In the genomic region with DNA sequence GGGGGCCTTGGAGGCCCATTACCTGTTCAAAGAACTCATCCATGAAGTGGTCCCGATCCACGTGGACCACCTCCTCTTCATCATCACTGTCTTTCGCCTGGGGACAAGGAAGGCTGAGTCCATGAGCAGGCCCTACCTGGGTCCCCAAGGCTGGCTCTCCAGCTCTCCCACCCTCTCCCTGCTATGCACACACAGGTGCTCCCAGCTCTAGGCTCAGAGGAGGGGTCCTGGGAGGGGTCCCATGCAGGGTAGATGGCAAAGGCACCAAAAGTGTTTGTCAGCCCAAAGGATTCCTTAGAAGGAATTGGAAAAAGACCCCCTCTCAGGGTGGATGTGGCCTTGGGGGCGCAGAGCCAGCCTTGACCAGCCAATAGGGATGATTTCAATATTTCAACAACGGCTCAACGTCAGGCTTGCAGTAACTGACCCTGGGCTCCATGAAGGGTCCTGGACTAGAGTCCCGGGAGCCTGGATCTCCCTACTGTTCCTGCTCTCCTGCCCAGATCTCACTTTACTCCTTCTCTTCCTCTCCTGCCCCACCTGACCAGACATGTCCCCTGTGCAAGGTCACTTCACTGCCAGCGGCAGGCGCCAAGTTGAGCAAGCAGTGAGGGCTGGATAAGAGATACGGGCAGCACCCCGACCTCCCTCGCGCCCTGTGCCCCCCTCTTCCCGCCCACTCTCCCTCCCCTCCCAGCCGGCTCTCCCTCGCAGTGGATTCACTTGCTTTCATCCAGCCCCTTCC, we compare ENCODE assay signal across 1 cellular context.
TF ChIP-seq lines count a peak whose summit lies in the region.

No MANE protein-coding gene starts in this region.

TF ChIP-seq in HepG2, 621 proteins besides CTCF, POLR2A, EP300 and RAD21 (continued from another document and continues in another):
- TF ChIP-seq, protein P1, sequence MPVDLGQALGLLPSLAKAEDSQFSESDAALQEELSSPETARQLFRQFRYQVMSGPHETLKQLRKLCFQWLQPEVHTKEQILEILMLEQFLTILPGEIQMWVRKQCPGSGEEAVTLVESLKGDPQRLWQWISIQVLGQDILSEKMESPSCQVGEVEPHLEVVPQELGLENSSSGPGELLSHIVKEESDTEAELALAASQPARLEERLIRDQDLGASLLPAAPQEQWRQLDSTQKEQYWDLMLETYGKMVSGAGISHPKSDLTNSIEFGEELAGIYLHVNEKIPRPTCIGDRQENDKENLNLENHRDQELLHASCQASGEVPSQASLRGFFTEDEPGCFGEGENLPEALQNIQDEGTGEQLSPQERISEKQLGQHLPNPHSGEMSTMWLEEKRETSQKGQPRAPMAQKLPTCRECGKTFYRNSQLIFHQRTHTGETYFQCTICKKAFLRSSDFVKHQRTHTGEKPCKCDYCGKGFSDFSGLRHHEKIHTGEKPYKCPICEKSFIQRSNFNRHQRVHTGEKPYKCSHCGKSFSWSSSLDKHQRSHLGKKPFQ (CRISPR knock-in tag; IDR thresholded peaks at IDR 0.05; ENCODE audit: insufficient replicate concordance), result no peak
- TF ChIP-seq THAP8 (CRISPR knock-in tag; IDR thresholded peaks at IDR 0.05; ENCODE audit: borderline replicate concordance), result no peak
- no peak for TF ChIP-seq RBAK (CRISPR knock-in tag; IDR thresholded peaks at IDR 0.05)
- no peak for TF ChIP-seq ZNF891 (CRISPR knock-in tag; IDR thresholded peaks at IDR 0.05)
- TF ChIP-seq, protein P2, sequence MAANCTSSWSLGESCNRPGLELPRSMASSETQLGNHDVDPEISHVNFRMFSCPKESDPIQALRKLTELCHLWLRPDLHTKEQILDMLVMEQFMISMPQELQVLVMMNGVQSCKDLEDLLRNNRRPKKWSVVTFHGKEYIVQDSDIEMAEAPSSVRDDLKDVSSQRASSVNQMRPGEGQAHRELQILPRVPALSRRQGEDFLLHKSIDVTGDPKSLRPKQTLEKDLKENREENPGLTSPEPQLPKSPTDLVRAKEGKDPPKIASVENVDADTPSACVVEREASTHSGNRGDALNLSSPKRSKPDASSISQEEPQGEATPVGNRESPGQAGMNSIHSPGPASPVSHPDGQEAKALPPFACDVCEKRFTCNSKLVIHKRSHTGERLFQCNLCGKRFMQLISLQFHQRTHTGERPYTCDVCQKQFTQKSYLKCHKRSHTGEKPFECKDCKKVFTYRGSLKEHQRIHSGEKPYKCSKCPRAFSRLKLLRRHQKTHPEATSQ (CRISPR knock-in tag; IDR thresholded peaks at IDR 0.05; ENCODE audit: borderline replicate concordance), result no peak
- peak; percentile 94 for TF ChIP-seq ZBTB7B (CRISPR knock-in tag; IDR thresholded peaks at IDR 0.05)
- TF ChIP-seq SKIL (CRISPR knock-in tag; IDR thresholded peaks at IDR 0.05; ENCODE audit: borderline replicate concordance), result no peak
- peak; percentile 76 for TF ChIP-seq ZMYM3 (CRISPR knock-in tag; IDR thresholded peaks at IDR 0.05)
- TF ChIP-seq ZFX (CRISPR knock-in tag; IDR thresholded peaks at IDR 0.05; ENCODE audit: low read depth), result peak; percentile 33; the same call in 1 of the 2 replicates
- no peak for TF ChIP-seq MBD4 (IDR thresholded peaks at IDR 0.05; ENCODE audit: borderline replicate concordance, low read length)
- peak; percentile 62; the same call in 1 of the 2 replicates for TF ChIP-seq PITX1 (CRISPR knock-in tag; IDR thresholded peaks at IDR 0.05)
- peak; percentile 44; the same call in 1 of the 2 replicates for TF ChIP-seq ZNF563 (CRISPR knock-in tag; IDR thresholded peaks at IDR 0.05)
- TF ChIP-seq POLR2AphosphoS2 (IDR thresholded peaks at IDR 0.05; ENCODE audit: low read depth, low read length), result no peak
- no peak for TF ChIP-seq ERF (CRISPR knock-in tag; IDR thresholded peaks at IDR 0.05)
- no peak for TF ChIP-seq MEIS2 (CRISPR knock-in tag; IDR thresholded peaks at IDR 0.05)
- no peak for TF ChIP-seq MAZ (IDR thresholded peaks at IDR 0.05; ENCODE audit: borderline replicate concordance, low read depth, low read length)
- peak; percentile 69; the same call in 1 of the 2 replicates for TF ChIP-seq MAZ (CRISPR knock-in tag; IDR thresholded peaks at IDR 0.05; ENCODE audit: low read depth)
- no peak for TF ChIP-seq PPARG (CRISPR knock-in tag; conservative IDR thresholded peaks at IDR 0.05)
- TF ChIP-seq, protein P3, sequence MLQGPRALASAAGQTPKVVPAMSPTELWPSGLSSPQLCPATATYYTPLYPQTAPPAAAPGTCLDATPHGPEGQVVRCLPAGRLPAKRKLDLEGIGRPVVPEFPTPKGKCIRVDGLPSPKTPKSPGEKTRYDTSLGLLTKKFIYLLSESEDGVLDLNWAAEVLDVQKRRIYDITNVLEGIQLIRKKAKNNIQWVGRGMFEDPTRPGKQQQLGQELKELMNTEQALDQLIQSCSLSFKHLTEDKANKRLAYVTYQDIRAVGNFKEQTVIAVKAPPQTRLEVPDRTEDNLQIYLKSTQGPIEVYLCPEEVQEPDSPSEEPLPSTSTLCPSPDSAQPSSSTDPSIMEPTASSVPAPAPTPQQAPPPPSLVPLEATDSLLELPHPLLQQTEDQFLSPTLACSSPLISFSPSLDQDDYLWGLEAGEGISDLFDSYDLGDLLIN (CRISPR knock-in tag; IDR thresholded peaks at IDR 0.05; ENCODE audit: borderline replicate concordance), result no peak
- no peak for TF ChIP-seq ZNF101 (CRISPR knock-in tag; IDR thresholded peaks at IDR 0.05; ENCODE audit: borderline replicate concordance, low read depth)
- no peak for TF ChIP-seq HHEX (CRISPR knock-in tag; IDR thresholded peaks at IDR 0.05)
- peak; percentile 67; the same call in 1 of the 2 replicates for TF ChIP-seq ZNF776 (CRISPR knock-in tag; IDR thresholded peaks at IDR 0.05)
- TF ChIP-seq ZGPAT (CRISPR knock-in tag; IDR thresholded peaks at IDR 0.05), result peak; percentile 39; the same call in 1 of the 2 replicates
- no peak for TF ChIP-seq CENPT (CRISPR knock-in tag; IDR thresholded peaks at IDR 0.05; ENCODE audit: low read depth)
- TF ChIP-seq, protein P4, sequence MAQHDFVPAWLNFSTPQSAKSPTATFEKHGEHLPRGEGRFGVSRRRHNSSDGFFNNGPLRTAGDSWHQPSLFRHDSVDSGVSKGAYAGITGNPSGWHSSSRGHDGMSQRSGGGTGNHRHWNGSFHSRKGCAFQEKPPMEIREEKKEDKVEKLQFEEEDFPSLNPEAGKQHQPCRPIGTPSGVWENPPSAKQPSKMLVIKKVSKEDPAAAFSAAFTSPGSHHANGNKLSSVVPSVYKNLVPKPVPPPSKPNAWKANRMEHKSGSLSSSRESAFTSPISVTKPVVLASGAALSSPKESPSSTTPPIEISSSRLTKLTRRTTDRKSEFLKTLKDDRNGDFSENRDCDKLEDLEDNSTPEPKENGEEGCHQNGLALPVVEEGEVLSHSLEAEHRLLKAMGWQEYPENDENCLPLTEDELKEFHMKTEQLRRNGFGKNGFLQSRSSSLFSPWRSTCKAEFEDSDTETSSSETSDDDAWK (CRISPR knock-in tag; IDR thresholded peaks at IDR 0.05), result no peak
- TF ChIP-seq NR2F6 (IDR thresholded peaks at IDR 0.05), result peak; percentile 44; the same call in 1 of the 2 replicates
- TF ChIP-seq NR2F6 (CRISPR knock-in tag; IDR thresholded peaks at IDR 0.05), result peak; percentile 67
- TF ChIP-seq ZNF574 (CRISPR knock-in tag; IDR thresholded peaks at IDR 0.05), result no peak
- TF ChIP-seq ZNF501 (CRISPR knock-in tag; IDR thresholded peaks at IDR 0.05), result no peak
- TF ChIP-seq ZNF513 (CRISPR knock-in tag; conservative IDR thresholded peaks at IDR 0.05), result no peak
- no peak; the same call in 1 of the 2 replicates for TF ChIP-seq FOXC1 (CRISPR knock-in tag; IDR thresholded peaks at IDR 0.05; ENCODE audit: borderline replicate concordance)
- peak; percentile 82 for TF ChIP-seq ZNF687 (CRISPR knock-in tag; IDR thresholded peaks at IDR 0.05)
- TF ChIP-seq EEA1 (CRISPR knock-in tag; IDR thresholded peaks at IDR 0.05; ENCODE audit: borderline replicate concordance), result 0 out of 2 replicates have a peak, but pooled peaks have one; percentile 43
- TF ChIP-seq ZNF230 (CRISPR knock-in tag; IDR thresholded peaks at IDR 0.05), result peak; percentile 60; the same call in 1 of the 2 replicates
- 0 out of 2 replicates have a peak, but pooled peaks have one; percentile 39 for TF ChIP-seq RXRB (CRISPR knock-in tag; IDR thresholded peaks at IDR 0.05; ENCODE audit: borderline replicate concordance)
- no peak for TF ChIP-seq GZF1 (CRISPR knock-in tag; IDR thresholded peaks at IDR 0.05)
- peak; percentile 62; the same call in 1 of the 2 replicates for TF ChIP-seq HNF4A (CRISPR knock-in tag; IDR thresholded peaks at IDR 0.05)
